ENCODE assay signal across 25 cellular contexts in genomic region chr11:102912482-102912830, GRCh38. TPM values are rescaled to one million over a fixed set of nuclear protein-coding genes. Genes with fewer than 3 reads are reported as not detected.
A peak's percentile ranks its signal among the peaks of the same experiment; 100 is the strongest.
DNase-seq lines count a peak whose midpoint lies in the region; ATAC-seq and TF ChIP-seq lines count a peak whose summit lies in the region.
"Had no signal": no experiment of that assay in that cellular context is flagged by ENCODE, and none has a peak within 500 bp of the region (broad histone marks: within the 10 kb centered on the region; RNA-seq: fewer than 3 reads in every experiment).

No MANE protein-coding gene starts in this region.

- no peaks in the 10 kb centered on the region for H3K36me3 ChIP-seq in RWPE2 (ENCODE audit: low read depth)
- H3K36me3 ChIP-seq: heart left ventricle, spleen, vagina, WERI-Rb-1 had no signal

- TF ChIP-seq CTCF in HFFc6 (IDR thresholded peaks at IDR 0.05) (no peak), RWPE2 (IDR thresholded peaks at IDR 0.05; ENCODE audit: poor library complexity, severe bottlenecking) (no peak), type B pancreatic cell (conservative IDR thresholded peaks at IDR 0.05) (no peak)

- H3K27me3 Mint-ChIP-seq in HFFc6 (ENCODE audit: insufficient read depth) (no peaks in the 10 kb centered on the region; the same call in 1 of the 2 replicates), type B pancreatic cell (no peaks in the 10 kb centered on the region)

- peaks cover 20% of the 10 kb centered on the region for H3K4me1 Mint-ChIP-seq in HFFc6 (ENCODE audit: low read depth)
- peaks cover 4% of the 10 kb centered on the region for H3K4me1 Mint-ChIP-seq in type B pancreatic cell (ENCODE audit: unreplicated experiment)
- H3K4me1 Mint-ChIP-seq: natural killer cell; stimulated activated effector memory CD8-positive, alpha-beta T cell treated with anti-CD3 and anti-CD28 coated beads, Interleukin-12 subunit alpha, Interleukin-12 subunit beta, amount 100 ng/mL, for 72 hours had no signal

- peaks cover 20% of the 10 kb centered on the region for H3K4me1 ChIP-seq in RWPE2 (ENCODE audit: insufficient read depth, poor library complexity, severe bottlenecking)
- H3K4me1 ChIP-seq: heart left ventricle, spleen, vagina had no signal

- H3K9me3 Mint-ChIP-seq in HFFc6 (no peaks in the 10 kb centered on the region), type B pancreatic cell (no peaks in the 10 kb centered on the region)
- H3K9me3 Mint-ChIP-seq: activated T-helper 1 cell treated with anti-CD3 and anti-CD28 coated beads, Interleukin-12 subunit alpha, Interleukin-12 subunit beta, Interleukin-2, Interleukin-4 antibody, amounts not matched to agents 30 ng/mL and 10 ng/mL and 1 ng/mL, durations not matched to agents 14 hours and 24 hours and 36 hours had no signal

- peak overlapping the region; percentile 60 for H3K27ac ChIP-seq in RWPE2 (ENCODE audit: poor library complexity, severe bottlenecking)
- H3K27ac ChIP-seq: spleen, vagina, WERI-Rb-1 had no signal

- no peak overlapping the region for H3K4me3 ChIP-seq in RWPE2 (ENCODE audit: severe bottlenecking)
- H3K4me3 ChIP-seq: heart left ventricle, spleen, vagina had no signal

- ATAC-seq in RWPE2 (ENCODE audit: low read depth) (peak; percentile 85), esophagus mucosa (peak; percentile 72), GM19463 (IDR thresholded peaks at IDR 0.05; ENCODE audit: unreplicated experiment) (no peak), HG03159 (IDR thresholded peaks at IDR 0.05; ENCODE audit: unreplicated experiment) (no peak), GM18868 (IDR thresholded peaks at IDR 0.05; ENCODE audit: unreplicated experiment) (no peak)
- ATAC-seq: heart left ventricle; natural killer cell; stimulated activated effector memory CD8-positive, alpha-beta T cell treated with anti-CD3 and anti-CD28 coated beads, Interleukin-12 subunit alpha, Interleukin-12 subunit beta, amount 100 ng/mL, for 72 hours had no signal

- DNase-seq in HFFc6: peak; percentile 2
- DNase-seq in RWPE2 (ENCODE audit: low spot score): no peak
- no peak for DNase-seq in type B pancreatic cell (ENCODE audit: extremely low spot score, unreplicated experiment)
- DNase-seq: activated CD4-positive, alpha-beta T cell treated with anti-CD3 and anti-CD28 coated beads, Interleukin-2, amount 50 U/mL, for 1 hour; activated naive CD4-positive, alpha-beta T cell treated with anti-CD3 and anti-CD28 coated beads, Interleukin-2, amount 50 U/mL, for 16 hours; dermis blood vessel endothelial cell; heart left ventricle; natural killer cell; NCI-H1048; NCI-H187; NCI-H2171 treated with DMSO at 0.1 percent for 48 hours; spleen; stimulated activated CD4-positive, alpha-beta T cell treated with anti-CD3 and anti-CD28 coated beads, Interleukin-2, amount 100 ng/mL, for 48 hours; WERI-Rb-1 had no signal

- H3K27ac Mint-ChIP-seq in HFFc6 (no peak overlapping the region), type B pancreatic cell (peak overlapping the region; percentile 42)
- H3K27ac Mint-ChIP-seq: activated T-helper 1 cell treated with anti-CD3 and anti-CD28 coated beads, Interleukin-12 subunit alpha, Interleukin-12 subunit beta, Interleukin-2, Interleukin-4 antibody, amounts not matched to agents 30 ng/mL and 10 ng/mL and 1 ng/mL, durations not matched to agents 14 hours and 24 hours and 36 hours; mesothelial cell of epicardium; natural killer cell; stimulated activated effector memory CD8-positive, alpha-beta T cell treated with anti-CD3 and anti-CD28 coated beads, Interleukin-12 subunit alpha, Interleukin-12 subunit beta, amount 100 ng/mL, for 72 hours had no signal

- no peaks in the 10 kb centered on the region for H3K36me3 Mint-ChIP-seq in HFFc6 (ENCODE audit: low read depth)
- no peaks in the 10 kb centered on the region for H3K36me3 Mint-ChIP-seq in type B pancreatic cell
- H3K36me3 Mint-ChIP-seq: mesothelial cell of epicardium; natural killer cell; stimulated activated effector memory CD8-positive, alpha-beta T cell treated with anti-CD3 and anti-CD28 coated beads, Interleukin-12 subunit alpha, Interleukin-12 subunit beta, amount 100 ng/mL, for 72 hours had no signal

- H3K9me3 ChIP-seq in RWPE2 (ENCODE audit: severe bottlenecking): no peaks in the 10 kb centered on the region
- H3K9me3 ChIP-seq: heart left ventricle, spleen, vagina had no signal

- no peaks in the 10 kb centered on the region for H3K27me3 ChIP-seq in RWPE2 (ENCODE audit: insufficient read depth, poor library complexity, severe bottlenecking)
- H3K27me3 ChIP-seq: spleen, vagina had no signal

- H3K4me3 Mint-ChIP-seq in HFFc6 (no peak overlapping the region), type B pancreatic cell (no peak overlapping the region)
- H3K4me3 Mint-ChIP-seq: activated T-helper 1 cell treated with anti-CD3 and anti-CD28 coated beads, Interleukin-12 subunit alpha, Interleukin-12 subunit beta, Interleukin-2, Interleukin-4 antibody, amounts not matched to agents 30 ng/mL and 10 ng/mL and 1 ng/mL, durations not matched to agents 14 hours and 24 hours and 36 hours; mesothelial cell of epicardium; natural killer cell; stimulated activated effector memory CD8-positive, alpha-beta T cell treated with anti-CD3 and anti-CD28 coated beads, Interleukin-12 subunit alpha, Interleukin-12 subunit beta, amount 100 ng/mL, for 72 hours had no signal

RNA-seq across cellular contexts. Expression of gene MMP12, which starts 37.7 kb away (rescaled TPM):
- total RNA-seq in HFFc6 (2021; fragmentation: NEBNext Ultra II Directional; extraction: Animal tissue kit (Norgen Biotek cat#: 25700)): 1 to 10 TPM in 1 of 6 experiments, under 1 TPM in 5; 0.20 to 1.2 (median 0.31) TPM
- 0.16 TPM for total RNA-seq in esophagus mucosa
- 0.27 TPM in 1 of 2 replicates, not detected in the other for total RNA-seq in type B pancreatic cell (ENCODE audit: low replicate concordance)
- total RNA-seq: cardiac septum, dermis blood vessel endothelial cell, LHCN-M2, mesothelial cell of epicardium, natural killer cell, osteocyte, vagina had no signal

RNA-seq across cellular contexts. Expression of gene MMP13, which starts 43.1 kb away (rescaled TPM):
- total RNA-seq in HFFc6 (2021; fragmentation: NEBNext Ultra II Directional; extraction: Animal tissue kit (Norgen Biotek cat#: 25700)): not detected
- total RNA-seq in esophagus mucosa: not detected
- total RNA-seq in type B pancreatic cell (ENCODE audit: low replicate concordance): not detected in 2 replicates
- total RNA-seq: activated T-helper 1 cell treated with anti-CD3 and anti-CD28 coated beads, Interleukin-12 subunit alpha, Interleukin-12 subunit beta, Interleukin-2, Interleukin-4 antibody, amounts not matched to agents 30 ng/mL and 10 ng/mL and 1 ng/mL, durations not matched to agents 14 hours and 24 hours and 36 hours; cardiac septum; dermis blood vessel endothelial cell; heart left ventricle; LHCN-M2; mesothelial cell of epicardium; natural killer cell; spleen had no signal

Comparison
In these comparisons a context has a peak if more than half of its experiments do, and no peak if none do; other contexts are left out.
1. ATAC-seq: peak in RWPE2 (single experiment) and esophagus mucosa (single experiment); none in GM19463 (single experiment), HG03159 (single experiment) and GM18868 (single experiment).